1 cellular context compared by ENCODE assay signal in the genomic region with DNA sequence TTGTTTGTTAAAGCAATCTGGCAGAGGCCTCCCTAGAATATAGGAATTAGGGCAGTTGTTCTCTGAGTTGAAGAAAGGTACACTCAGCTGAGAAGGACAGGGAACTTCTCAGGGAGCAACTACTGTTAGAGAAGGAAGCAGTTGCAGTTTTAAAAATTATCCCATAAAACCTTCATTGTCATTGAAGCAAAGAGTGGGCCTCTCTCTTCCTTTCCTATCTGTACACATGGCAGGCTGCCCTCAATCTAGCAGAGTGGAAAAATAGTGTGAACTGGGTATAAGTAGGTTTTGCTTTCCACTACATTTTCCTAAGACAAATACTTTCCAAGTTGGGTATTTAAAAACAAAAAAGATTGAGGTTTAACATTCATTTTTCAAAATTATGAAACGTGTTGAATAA.
TF ChIP-seq lines count a peak whose summit lies in the region.

No MANE protein-coding gene starts in this region.

TF ChIP-seq in K562, 482 proteins besides CTCF, POLR2A, EP300 and RAD21 (continued from another document):
- no peak for TF ChIP-seq SRSF3 (IDR thresholded peaks at IDR 0.05; ENCODE audit: insufficient read depth, low read length)
